Comparison of ENCODE assay signal across 8 cellular contexts in the genomic region with DNA sequence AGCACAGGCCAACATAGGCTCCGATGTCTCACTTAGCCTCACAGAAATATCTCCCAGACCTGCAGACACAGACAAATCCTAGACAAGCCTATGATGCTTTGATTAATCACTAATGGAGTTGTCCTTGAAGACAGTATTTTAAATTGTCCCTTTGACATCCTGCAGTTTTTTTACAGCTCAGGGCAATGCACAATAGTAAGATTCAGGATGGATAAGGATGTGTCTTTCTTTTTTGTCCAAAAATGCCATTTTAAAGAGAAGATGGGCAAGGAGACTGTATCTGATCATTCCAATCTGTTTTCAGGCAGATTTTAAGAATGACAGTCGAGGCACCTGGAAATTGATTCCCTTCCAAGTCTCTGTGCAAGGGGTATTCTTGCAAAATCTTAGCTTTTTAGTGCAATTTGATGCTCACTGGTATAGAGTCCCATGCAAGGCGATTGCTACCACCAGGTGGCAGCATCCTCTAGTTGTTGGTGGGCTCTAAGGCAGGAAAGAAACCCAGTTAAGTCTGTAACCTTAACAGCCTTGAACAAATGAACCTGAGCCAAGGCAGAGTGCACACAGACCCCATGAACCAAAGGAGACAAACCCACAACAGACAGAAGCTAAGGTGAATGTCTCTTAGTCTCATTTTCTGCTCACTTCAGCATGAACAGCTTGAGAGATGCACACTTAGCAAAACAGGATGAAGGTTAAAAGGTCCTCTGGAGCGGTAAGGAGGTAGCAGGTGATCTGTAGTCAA. TPM values are rescaled to one million over a fixed set of nuclear protein-coding genes. Genes with fewer than 3 reads are reported as not detected.
DNase-seq lines count a peak whose midpoint lies in the region; ATAC-seq and TF ChIP-seq lines count a peak whose summit lies in the region.

No MANE protein-coding gene starts in this region.

- H3K36me3 ChIP-seq in MG63 (no peaks in the 10 kb centered on the region), upper lobe of right lung (no peaks in the 10 kb centered on the region)

- peak; percentile 93 for TF ChIP-seq CTCF in C4-2B (conservative IDR thresholded peaks at IDR 0.05)
- TF ChIP-seq CTCF in upper lobe of right lung (IDR thresholded peaks at IDR 0.05) = peak; percentile 91

- H3K4me1 ChIP-seq in upper lobe of right lung = no peaks in the 10 kb centered on the region

- H3K27ac ChIP-seq in C4-2B = no peak overlapping the region; the same call in 1 of the 2 replicates
- H3K27ac ChIP-seq in upper lobe of right lung = no peak overlapping the region

- ATAC-seq in GM19452 (IDR thresholded peaks at IDR 0.05; ENCODE audit: unreplicated experiment) (peak; percentile 77), upper lobe of right lung (peak; percentile 89)

- intact Hi-C loops in posterior cingulate gyrus (cut with DNase I) = loop anchor here (1.0 to 5.0 kb wide), 4 partner anchors 51 to 611 kb away; a partner anchor contains a TSS
- intact Hi-C loops in upper lobe of right lung (cut with DNase I) = loop anchor here (10.0 kb wide), 1 partner anchor 474 kb away; no protein-coding TSS in a partner anchor

- in situ Hi-C loops in SK-MEL-5 (cut with HindIII; ENCODE audit: low pct_unique_long_range_greater_than_20kb, low sequenced_read_pairs) = no loop called here

- H3K27me3 ChIP-seq in MG63 (no peaks in the 10 kb centered on the region), upper lobe of right lung (no peaks in the 10 kb centered on the region)

- H3K9me3 ChIP-seq in MG63 = no peaks in the 10 kb centered on the region
- no peaks in the 10 kb centered on the region for H3K9me3 ChIP-seq in upper lobe of right lung

- H3K4me3 ChIP-seq in MG63 (no peak overlapping the region), upper lobe of right lung (no peak overlapping the region)

- DNase-seq in MG63 = peak; percentile 53
- DNase-seq in SK-MEL-5 (ENCODE audit: low read depth, low spot score) = peak; percentile 85
- DNase-seq in activated naive CD4-positive, alpha-beta T cell treated with Interleukin-2 at 50 U/mL for 16 hours = peak; percentile 78
- DNase-seq in glomerular visceral epithelial cell (ENCODE audit: extremely low spot score) = peak; percentile 66
- DNase-seq in posterior cingulate gyrus = peak; percentile 62 to 97 (median 87)
- DNase-seq in upper lobe of right lung = peak; percentile 78

RNA-seq across cellular contexts. Expression of a gene that starts 51.2 kb away (rescaled TPM):
- total RNA-seq in MG63 (2014; rRNA removed; shearing (Covaris generic); ENCODE audit: low replicate concordance) = 0.52 and 0.79 TPM in 2 replicates
- 2.4 and 2.5 TPM in 2 replicates for total RNA-seq in SK-MEL-5 (2014; rRNA removed; shearing (Covaris generic))
- 0.63 and 1.4 TPM in 2 replicates for polyA plus RNA-seq in SK-MEL-5 (2015; cell fraction: cytosol; rRNA removed)
- polyA plus RNA-seq in SK-MEL-5 (2015; cell fraction: nucleus; rRNA removed) = 5.6 and 6.1 TPM in 2 replicates
- 0.26 TPM for total RNA-seq in upper lobe of right lung
